9 cellular contexts compared by ENCODE assay signal in the genomic region with DNA sequence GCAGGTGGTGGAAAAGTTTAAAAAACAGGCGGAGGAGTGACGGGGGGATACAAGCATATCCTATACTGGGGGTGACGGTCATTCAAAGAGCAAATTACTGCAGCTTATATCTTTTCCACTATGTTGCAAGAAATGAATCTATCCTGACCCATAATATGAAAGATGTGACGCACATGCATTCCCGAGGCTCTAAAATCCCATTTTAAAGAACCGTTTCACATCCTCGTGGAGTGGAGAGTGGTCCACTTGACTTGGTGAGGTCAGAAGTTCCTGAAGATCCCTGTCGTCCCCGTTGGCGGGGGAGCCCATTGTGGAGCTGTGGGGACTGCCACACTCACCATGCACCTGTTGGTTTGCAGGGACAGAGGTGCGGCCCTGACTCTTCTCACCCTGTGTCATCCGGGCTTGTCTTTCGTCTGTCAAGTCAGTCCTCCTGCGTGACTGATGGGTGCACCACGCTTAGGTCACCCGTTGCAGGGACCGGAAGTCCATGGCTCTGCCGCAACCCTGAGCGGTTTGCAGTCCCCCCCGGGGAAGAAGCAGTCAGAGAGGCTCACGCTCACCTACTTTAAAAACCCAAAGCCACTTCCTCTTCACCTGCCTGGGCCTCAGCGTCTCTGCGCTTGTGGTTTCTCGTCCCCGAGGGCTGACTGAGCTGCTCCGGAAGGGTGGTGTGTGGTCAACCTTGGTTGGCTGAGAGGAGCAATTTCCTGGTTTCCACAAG. TPM values are rescaled to one million over a fixed set of nuclear protein-coding genes. Genes with fewer than 3 reads are reported as not detected.
DNase-seq lines count a peak whose midpoint lies in the region; ATAC-seq, FAIRE-seq and TF ChIP-seq lines count a peak whose summit lies in the region.
"Had no signal": no experiment of that assay in that cellular context is flagged by ENCODE, and none has a peak within 500 bp of the region (broad histone marks: within the 10 kb centered on the region; RNA-seq: fewer than 3 reads in every experiment).

No MANE protein-coding gene starts in this region.

- H3K27ac ChIP-seq in layer of hippocampus (ENCODE audit: low read depth, low read length) = peak overlapping the region; percentile 30

- FAIRE-seq in GM12892 (lab: Jason Lieb, UNC) = peak; percentile 97
- FAIRE-seq: keratinocyte had no signal

- DNase-seq in GM12892 (ENCODE audit: insufficient read length) (peak; percentile 66), NOMO-1 (lab: John Stamatoyannopoulos, UW; ENCODE audit: unreplicated experiment in 2 of 2) (peak; percentile 95 to 96), NCI-H2227 (lab: John Stamatoyannopoulos, UW; ENCODE audit: unreplicated experiment) (no peak), NCI-H2081 treated with DMSO at 0.1 percent for 48 hours (lab: John Stamatoyannopoulos, UW) (no peak)
- DNase-seq in activated T-cell treated with anti-CD3 and anti-CD28 coated beads, Interleukin-2, amount 50 U/mL, for 1 hour = peak; percentile 88
- peak; percentile 68 to 88 for DNase-seq in stimulated activated CD8-positive, alpha-beta memory T cell treated with anti-CD3 and anti-CD28 coated beads, Interleukin-4, amount 100 ng/mL, for 4 hours (ENCODE audit: low read depth in 2 of 2, low spot score in 1 of 2)

- H3K27me3 ChIP-seq in layer of hippocampus (ENCODE audit: control insufficient read depth, insufficient read depth, low read length) = no peaks in the 10 kb centered on the region

- peak; percentile 91 for TF ChIP-seq POLR2A in GM12892 (IDR thresholded peaks at IDR 0.05; ENCODE audit: low read depth, low read length)

- ATAC-seq in HG02610 (IDR thresholded peaks at IDR 0.05; ENCODE audit: unreplicated experiment) = peak; percentile 60

RNA-seq across cellular contexts. Expression of gene USP20, which starts 53.0 kb away (rescaled TPM):
- polyA plus RNA-seq in GM12892 (2012; ENCODE audit: missing spikeins) = 9.1 TPM

RNA-seq across cellular contexts. Expression of gene C9orf78, which starts 53.2 kb away (rescaled TPM):
- 37.1 TPM for polyA plus RNA-seq in GM12892 (2012; ENCODE audit: missing spikeins)

Comparison
In these comparisons a context has a peak if more than half of its experiments do, and no peak if none do; other contexts are left out.
1. DNase-seq: peak in GM12892 (single experiment), NOMO-1 (2 of 2), activated T-cell treated with anti-CD3 and anti-CD28 coated beads, Interleukin-2, amount 50 U/mL, for 1 hour (single experiment) and stimulated activated CD8-positive, alpha-beta memory T cell treated with anti-CD3 and anti-CD28 coated beads, Interleukin-4, amount 100 ng/mL, for 4 hours (2 of 2); none in NCI-H2227 (single experiment) and NCI-H2081 treated with DMSO at 0.1 percent for 48 hours (single experiment).